In genomic region chr17:59421722-59422121, GRCh38 we compare ENCODE assay signal across 16 cellular contexts.
DNase-seq lines count a peak whose midpoint lies in the region; ATAC-seq and TF ChIP-seq lines count a peak whose summit lies in the region.
"Had no signal": no experiment of that assay in that cellular context is flagged by ENCODE, and none has a peak within 500 bp of the region (broad histone marks: within the 10 kb centered on the region; RNA-seq: fewer than 3 reads in every experiment).

No MANE protein-coding gene starts in this region.

- H3K4me1 ChIP-seq in right atrium auricular region, result peaks cover 0 to 53% of the 10 kb centered on the region in 2 donors
- peaks cover 0 to 60% (median 28%) of the 10 kb centered on the region in 4 donors for H3K4me1 ChIP-seq in right lobe of liver
- H3K4me1 ChIP-seq in skeletal muscle tissue (ENCODE audit: control insufficient read depth in 3 of 3, insufficient read depth in 3 of 3, low read length in 3 of 3), result peaks cover 50 to 52% (median 50%) of the 10 kb centered on the region in 3 donors
- H3K4me1 ChIP-seq: Caco-2, HAP-1 had no signal

- H3K27ac Mint-ChIP-seq in activated CD4-positive, alpha-beta T cell treated with anti-CD3 and anti-CD28 coated beads, Interleukin-2, amount 10 ng/mL, durations not matched to agents 24 days and 14 days, result peak overlapping the region; percentile 15
- H3K27ac Mint-ChIP-seq: CD4-positive, alpha-beta T cell had no signal

- ATAC-seq in right lobe of liver, result peak in 2 of 4 donors; percentile 4 to 14
- no peak for ATAC-seq in GM18517 (IDR thresholded peaks at IDR 0.05; ENCODE audit: unreplicated experiment)
- ATAC-seq in HG03571 (IDR thresholded peaks at IDR 0.05; ENCODE audit: unreplicated experiment), result no peak
- ATAC-seq: A549 had no signal

- no peaks in the 10 kb centered on the region for H3K9me3 Mint-ChIP-seq in activated CD4-positive, alpha-beta T cell treated with anti-CD3 and anti-CD28 coated beads, Interleukin-2, amount 10 ng/mL, durations not matched to agents 24 days and 14 days
- H3K9me3 Mint-ChIP-seq: CD4-positive, alpha-beta T cell had no signal

- TF ChIP-seq POLR2A in right lobe of liver (IDR thresholded peaks at IDR 0.05), result no peak

- no peaks in the 10 kb centered on the region for H3K9me3 ChIP-seq in right atrium auricular region
- no peaks in the 10 kb centered on the region for H3K9me3 ChIP-seq in right lobe of liver
- H3K9me3 ChIP-seq in skeletal muscle tissue (ENCODE audit: control insufficient read depth in 3 of 3, low read length in 3 of 3), result no peaks in the 10 kb centered on the region
- H3K9me3 ChIP-seq: A549, Caco-2, HAP-1 had no signal

- DNase-seq in activated CD4-positive, alpha-beta T cell treated with anti-CD3 and anti-CD28 coated beads, Interleukin-2, amount 10 ng/mL, durations not matched to agents 24 days and 14 days, result no peak
- no peak for DNase-seq in activated CD4-positive, alpha-beta T cell treated with anti-CD3 and anti-CD28 coated beads, Interleukin-2, amount 50 U/mL, for 4 hours
- DNase-seq in right atrium auricular region (ENCODE audit: low spot score) (no peak), cardiac septum (ENCODE audit: low spot score) (no peak), right lobe of liver (no peak)
- DNase-seq: AML-193; Caco-2; CD4-positive, alpha-beta T cell; GM23248 had no signal

- WGBS in right lobe of liver (ENCODE audit: insufficient coverage, low coverage, low lambda C conversion rate, missing lambda C conversion rate), result 35% methylated on average over 5 of the region's 6 CpGs

- H3K9ac ChIP-seq in skeletal muscle tissue (ENCODE audit: low read depth in 1 of 3, low read length in 3 of 3), result no peak overlapping the region
- H3K9ac ChIP-seq: GM23248 had no signal

- peaks cover 9% of the 10 kb centered on the region for H3K4me1 Mint-ChIP-seq in activated CD4-positive, alpha-beta T cell treated with anti-CD3 and anti-CD28 coated beads, Interleukin-2, amount 10 ng/mL, durations not matched to agents 24 days and 14 days

- H3K4me3 ChIP-seq in right atrium auricular region (no peak overlapping the region), right lobe of liver (no peak overlapping the region), skeletal muscle tissue (ENCODE audit: low read length in 3 of 3) (no peak overlapping the region)
- H3K4me3 ChIP-seq: A549, GM23248, HAP-1 had no signal

- H3K27me3 ChIP-seq in right atrium auricular region, result no peaks in the 10 kb centered on the region
- no peaks in the 10 kb centered on the region for H3K27me3 ChIP-seq in right lobe of liver
- H3K27me3 ChIP-seq in skeletal muscle tissue (ENCODE audit: control insufficient read depth in 3 of 3, insufficient read depth in 3 of 3, low read length in 3 of 3), result no peaks in the 10 kb centered on the region

- intact Hi-C loops in activated CD4-positive, alpha-beta T cell treated with anti-CD3 and anti-CD28 coated beads, Interleukin-2, amount 10 ng/mL, durations not matched to agents 24 days and 14 days (cut with micrococcal nuclease), result no loop called here
- intact Hi-C loops in cardiac septum (cut with DNase I) (no loop called here), right lobe of liver (cut with DNase I) (loop anchor here (10.0 kb wide), 1 partner anchor 47 kb away; no protein-coding TSS in a partner anchor)

- no peaks in the 10 kb centered on the region for H3K36me3 Mint-ChIP-seq in activated CD4-positive, alpha-beta T cell treated with anti-CD3 and anti-CD28 coated beads, Interleukin-2, amount 10 ng/mL, durations not matched to agents 24 days and 14 days (ENCODE audit: low read depth)

- no peak overlapping the region for H3K4me3 Mint-ChIP-seq in activated CD4-positive, alpha-beta T cell treated with anti-CD3 and anti-CD28 coated beads, Interleukin-2, amount 10 ng/mL, durations not matched to agents 24 days and 14 days
- H3K4me3 Mint-ChIP-seq: CD4-positive, alpha-beta T cell had no signal

- no peaks in the 10 kb centered on the region for H3K27me3 Mint-ChIP-seq in activated CD4-positive, alpha-beta T cell treated with anti-CD3 and anti-CD28 coated beads, Interleukin-2, amount 10 ng/mL, durations not matched to agents 24 days and 14 days
- H3K27me3 Mint-ChIP-seq: CD4-positive, alpha-beta T cell had no signal

- no peak for TF ChIP-seq CTCF in right atrium auricular region (IDR thresholded peaks at IDR 0.05)
- no peak for TF ChIP-seq CTCF in right lobe of liver (IDR thresholded peaks at IDR 0.05)

- H3K36me3 ChIP-seq in right atrium auricular region, result no peaks in the 10 kb centered on the region
- no peaks in the 10 kb centered on the region for H3K36me3 ChIP-seq in right lobe of liver
- no peaks in the 10 kb centered on the region for H3K36me3 ChIP-seq in skeletal muscle tissue (ENCODE audit: control insufficient read depth in 3 of 3, insufficient read depth in 3 of 3, low read length in 3 of 3)
- H3K36me3 ChIP-seq: HAP-1 had no signal

- H3K27ac ChIP-seq in right atrium auricular region (peak overlapping the region; percentile 5 to 95), right lobe of liver (peak overlapping the region in 2 of 3 donors; percentile 16 to 57), skeletal muscle tissue (ENCODE audit: low read depth, low read length) (peak overlapping the region; percentile 14)
- H3K27ac ChIP-seq: 22Rv1, C4-2B, GM23248 had no signal

Comparison
In these comparisons a context has a peak if more than half of its experiments do, and no peak if none do; other contexts are left out.
1. intact Hi-C loops: an anchor here in right lobe of liver (10.0 kb wide); none called in activated CD4-positive, alpha-beta T cell treated with anti-CD3 and anti-CD28 coated beads, Interleukin-2, amount 10 ng/mL, durations not matched to agents 24 days and 14 days and cardiac septum.